Comparison of ENCODE assay signal across 14 cellular contexts in genomic region chr20:10667560-10668167, GRCh38. TPM values are rescaled to one million over a fixed set of nuclear protein-coding genes. Genes with fewer than 3 reads are reported as not detected.
DNase-seq lines count a peak whose midpoint lies in the region; ATAC-seq, FAIRE-seq and TF ChIP-seq lines count a peak whose summit lies in the region.
"Had no signal": no experiment of that assay in that cellular context is flagged by ENCODE, and none has a peak within 500 bp of the region (broad histone marks: within the 10 kb centered on the region; RNA-seq: fewer than 3 reads in every experiment).

No MANE protein-coding gene starts in this region.

- no peak for ATAC-seq in GM23338
- no peak for ATAC-seq in foreskin keratinocyte
- no peak for ATAC-seq in HG02981 (IDR thresholded peaks at IDR 0.05; ENCODE audit: unreplicated experiment)
- ATAC-seq: PC-3 had no signal

- H3K9me3 Mint-ChIP-seq in GM23338: no peaks in the 10 kb centered on the region
- H3K9me3 Mint-ChIP-seq: activated naive CD8-positive, alpha-beta T cell treated with anti-CD3 and anti-CD28 coated beads, Interleukin-2, amount 10 ng/mL, durations not matched to agents 7 days and 5 days had no signal

- H3K27me3 Mint-ChIP-seq in GM23338 (ENCODE audit: insufficient read depth, low read depth, poor library complexity): peaks cover 18% of the 10 kb centered on the region

- H3K9me3 ChIP-seq in skeletal muscle tissue (ENCODE audit: control insufficient read depth in 3 of 3, low read length in 3 of 3): no peaks in the 10 kb centered on the region
- H3K9me3 ChIP-seq: BLaER1, ovary had no signal

- H3K27me3 ChIP-seq in GM23338 (ENCODE audit: insufficient read depth): peaks cover 7% of the 10 kb centered on the region; the same call in 1 of the 2 replicates
- no peaks in the 10 kb centered on the region for H3K27me3 ChIP-seq in foreskin keratinocyte
- H3K27me3 ChIP-seq in skeletal muscle tissue (ENCODE audit: control insufficient read depth in 3 of 3, insufficient read depth in 3 of 3, low read length in 3 of 3): no peaks in the 10 kb centered on the region
- H3K27me3 ChIP-seq: ovary had no signal

- H4K20me1 ChIP-seq in GM23338 (replicated peaks; ENCODE audit: insufficient read depth): 0 out of 2 replicates have a peak, but pooled peaks cover 1% of the 10 kb centered on the region

- no peak overlapping the region for H3K4me3 Mint-ChIP-seq in GM23338
- H3K4me3 Mint-ChIP-seq: activated naive CD8-positive, alpha-beta T cell treated with anti-CD3 and anti-CD28 coated beads, Interleukin-2, amount 10 ng/mL, durations not matched to agents 7 days and 5 days had no signal

- H3K9me2 ChIP-seq in GM23338 (ENCODE audit: insufficient read depth): no peaks in the 10 kb centered on the region

- no peak overlapping the region for H3K4me3 ChIP-seq in GM23338
- H3K4me3 ChIP-seq in skeletal muscle tissue (ENCODE audit: low read length in 3 of 3): peak overlapping the region; percentile 36 to 57 (median 39)
- H3K4me3 ChIP-seq: BLaER1, ovary had no signal

- no peaks in the 10 kb centered on the region for H3F3A ChIP-seq in GM23338 (replicated peaks; ENCODE audit: low read depth)

- peaks cover 94% of the 10 kb centered on the region for H3K79me2 ChIP-seq in GM23338 (replicated peaks; ENCODE audit: insufficient read depth)

- H3K4me2 ChIP-seq in GM23338: 0 out of 2 replicates have a peak overlapping the region, but pooled peaks have one; percentile 34

- H3K27ac Mint-ChIP-seq in GM23338: no peak overlapping the region
- H3K27ac Mint-ChIP-seq: activated naive CD8-positive, alpha-beta T cell treated with anti-CD3 and anti-CD28 coated beads, Interleukin-2, amount 10 ng/mL, durations not matched to agents 7 days and 5 days had no signal

- H2AFZ ChIP-seq in GM23338: no peak overlapping the region

- TF ChIP-seq CTCF in GM23338 (conservative IDR thresholded peaks at IDR 0.05; ENCODE audit: low read depth in 2 of 2): no peak
- TF ChIP-seq CTCF in foreskin keratinocyte (conservative IDR thresholded peaks at IDR 0.05): peak; percentile 34
- no peak for TF ChIP-seq CTCF in GM10266 (IDR thresholded peaks at IDR 0.05; ENCODE audit: control insufficient read depth, insufficient read depth, low read depth, missing control alignments)

- peaks cover 61% of the 10 kb centered on the region for H3K36me3 Mint-ChIP-seq in GM23338 (ENCODE audit: low read depth)
- H3K36me3 Mint-ChIP-seq: activated naive CD8-positive, alpha-beta T cell treated with anti-CD3 and anti-CD28 coated beads, Interleukin-2, amount 10 ng/mL, durations not matched to agents 7 days and 5 days had no signal

- FAIRE-seq in RCC 7860 (lab: Jason Lieb, UNC): peak; percentile 42

- DNase-seq in GM23338 (ENCODE audit: low spot score) (no peak), RCC 7860 (ENCODE audit: low spot score) (peak; percentile 63), foreskin keratinocyte (peak in 1 of 2 donors; percentile 47), GM10266 (ENCODE audit: extremely low spot score) (no peak)
- DNase-seq in activated CD4-positive, alpha-beta T cell treated with anti-CD3 and anti-CD28 coated beads for 1 hour: no peak
- no peak for DNase-seq in activated CD4-positive, alpha-beta T cell treated with anti-CD3 and anti-CD28 coated beads, Interleukin-2, amount 50 U/mL, for 4 hours
- DNase-seq: activated naive CD8-positive, alpha-beta T cell treated with anti-CD3 and anti-CD28 coated beads, Interleukin-2, amount 10 ng/mL, durations not matched to agents 7 days and 5 days; NCI-H1436 treated with DMSO at 0.1 percent for 48 hours; ovary; PC-3; T1000 had no signal

- H3K27ac ChIP-seq in GM23338 (ENCODE audit: low read depth): no peak overlapping the region
- peak overlapping the region; percentile 72 for H3K27ac ChIP-seq in foreskin keratinocyte
- H3K27ac ChIP-seq in skeletal muscle tissue (ENCODE audit: low read depth, low read length): peak overlapping the region; percentile 52
- H3K27ac ChIP-seq: BLaER1, ovary had no signal

- H3K36me3 ChIP-seq in GM23338 (ENCODE audit: insufficient read depth): no peaks in the 10 kb centered on the region
- H3K36me3 ChIP-seq in skeletal muscle tissue (ENCODE audit: control insufficient read depth in 3 of 3, insufficient read depth in 3 of 3, low read length in 3 of 3): peaks cover 6 to 18% (median 6%) of the 10 kb centered on the region in 3 donors
- H3K36me3 ChIP-seq: BLaER1, ovary had no signal

- peak overlapping the region in 1 of 3 donors; percentile 46 for H3K9ac ChIP-seq in skeletal muscle tissue (ENCODE audit: low read depth in 1 of 3, low read length in 3 of 3)
- H3K9ac ChIP-seq: BLaER1 had no signal

- H3K4me1 ChIP-seq in GM23338 (ENCODE audit: insufficient read depth): peaks cover 75% of the 10 kb centered on the region
- H3K4me1 ChIP-seq in foreskin keratinocyte: peaks cover 49% of the 10 kb centered on the region
- H3K4me1 ChIP-seq in skeletal muscle tissue (ENCODE audit: control insufficient read depth in 3 of 3, insufficient read depth in 3 of 3, low read length in 3 of 3): peaks cover 49 to 63% (median 54%) of the 10 kb centered on the region in 3 donors

- peaks cover 88% of the 10 kb centered on the region for H3K4me1 Mint-ChIP-seq in GM23338

TF ChIP-seq in GM23338, 12 proteins besides CTCF, POLR2A, EP300 and RAD21:
- TF ChIP-seq ZNF114 (CRISPR knock-in tag; IDR thresholded peaks at IDR 0.05): no peak

RNA-seq across cellular contexts. Expression of gene JAG1, which starts 6.1 kb away (rescaled TPM):
- total RNA-seq in GM23338 (2014; rRNA removed; shearing (Covaris generic)): 42.0 and 46.5 TPM in 2 replicates
- polyA plus RNA-seq in GM23338 (2016; fragmentation: Nextera tagmentation; extraction: Ambion mirVana) (7.1 and 9.7 TPM in 2 replicates), foreskin keratinocyte (29.9 and 36.7 TPM in 2 replicates)
- total RNA-seq in foreskin keratinocyte (150 and 236 TPM in 2 replicates), skeletal muscle tissue (60.5 TPM)
